ENCODE assay signal across 10 cellular contexts in genomic region chr11:120182790-120183491, GRCh38. TPM values are rescaled to one million over a fixed set of nuclear protein-coding genes. Genes with fewer than 3 reads are reported as not detected.
DNase-seq lines count a peak whose midpoint lies in the region; ATAC-seq and TF ChIP-seq lines count a peak whose summit lies in the region.
"Had no signal": no experiment of that assay in that cellular context is flagged by ENCODE, and none has a peak within 500 bp of the region (broad histone marks: within the 10 kb centered on the region; RNA-seq: fewer than 3 reads in every experiment).

No MANE protein-coding gene starts in this region.

- CTCF ChIA-PET in RWPE1 (lab: Yijun Ruan, JAX), result interaction anchor here (0.6 to 0.8 kb wide), 2 partner anchors 11 to 46 kb away, joined by 3 to 6 read pairs; no protein-coding TSS in a partner anchor

- DNase-seq in NCI-H748 (lab: John Stamatoyannopoulos, UW; ENCODE audit: unreplicated experiment) (peak; percentile 5), NCI-H748 treated with DMSO at 0.1 percent for 48 hours (lab: John Stamatoyannopoulos, UW) (no peak), RWPE1 (ENCODE audit: low spot score) (peak; percentile 31), cardiac septum (ENCODE audit: low spot score) (peak; percentile 67), spleen (peak; percentile 45)

- no peak overlapping the region for H3K4me3 ChIP-seq in spleen

- no peak for ATAC-seq in GM19351 (IDR thresholded peaks at IDR 0.05; ENCODE audit: unreplicated experiment)
- no peak for ATAC-seq in GM18870 (IDR thresholded peaks at IDR 0.05; ENCODE audit: unreplicated experiment)
- no peak for ATAC-seq in GM21529 (IDR thresholded peaks at IDR 0.05; ENCODE audit: unreplicated experiment)

- no peaks in the 10 kb centered on the region for H3K27me3 ChIP-seq in spleen (replicated peaks in 1 of 7)

- H3K36me3 ChIP-seq in spleen, result no peaks in the 10 kb centered on the region

- H3K9me3 ChIP-seq in spleen, result no peaks in the 10 kb centered on the region

- TF ChIP-seq CTCF in RWPE1 (conservative IDR thresholded peaks at IDR 0.05; ENCODE audit: low read depth) (peak; percentile 30; the same call in 1 of the 2 replicates), spleen (IDR thresholded peaks at IDR 0.05 in 8 of 11, conservative IDR thresholded peaks at IDR 0.05 in 3 of 11) (peak in 1 of 11 experiments; percentile 9)

- no peak for TF ChIP-seq POLR2A in spleen (IDR thresholded peaks at IDR 0.05)

- H3K27ac ChIP-seq in RWPE1, result no peak overlapping the region
- H3K27ac ChIP-seq in spleen, result no peak overlapping the region
- H3K27ac ChIP-seq: C4-2B had no signal

- H3K4me1 ChIP-seq in spleen, result peaks cover 0 to 71% (median 28%) of the 10 kb centered on the region in 6 donors

- POLR2A ChIA-PET in RWPE1 (lab: Yijun Ruan, JAX; ENCODE audit: low non-redundant PET), result no interaction called here

- intact Hi-C loops in cardiac septum (cut with DNase I) (no loop called here), spleen (cut with DNase I; ENCODE audit: low total_unique reads) (no loop called here)

- WGBS in spleen, 5 donors, result 70 to 79% (median 78%) methylated on average over 5 of the region's 5 CpGs

RNA-seq across cellular contexts. Expression of gene OAF, which starts 27.9 kb away (rescaled TPM):
- total RNA-seq in cardiac septum (17.8 TPM), spleen (100 to 1,000 TPM in 1 of 7 donors, 10 to 100 TPM in 6; 28.3 to 148 (median 82.6) TPM)
- polyA plus RNA-seq in spleen, result 10 to 100 TPM; 10.6 to 44.1 (median 20.5) TPM

RNA-seq across cellular contexts. Expression of gene TRIM29, which starts 45.0 kb away (rescaled TPM):
- total RNA-seq in cardiac septum (not detected), spleen (1 to 10 TPM in 2 of 7 donors, under 1 TPM in 1, not detected in 4; 0.81 to 2.0 (median 1.2) TPM)
- polyA plus RNA-seq in spleen, result under 1 TPM; 0.03 to 0.64 (median 0.20) TPM
- total RNA-seq: lung microvascular endothelial cell had no signal

RNA-seq across cellular contexts. Expression of gene POU2F3, which starts 57.0 kb away (rescaled TPM):
- not detected for total RNA-seq in cardiac septum
- under 1 TPM in 3 of 7 donors, not detected in 4; 0.22 to 0.27 (median 0.26) TPM for total RNA-seq in spleen
- polyA plus RNA-seq in spleen, result under 1 TPM; 0.04 to 0.16 (median 0.05) TPM
